Comparison of ENCODE assay signal across 1 cellular context in genomic region chr12:68806488-68807237, GRCh38.
TF ChIP-seq lines count a peak whose summit lies in the region.

No MANE protein-coding gene starts in this region.

TF ChIP-seq in IMR-90, 13 proteins besides CTCF, POLR2A, EP300 and RAD21:
- TF ChIP-seq MAZ (IDR thresholded peaks at IDR 0.05; ENCODE audit: borderline replicate concordance, low read depth, low read length) (no peak), RCOR1 (IDR thresholded peaks at IDR 0.05; ENCODE audit: insufficient replicate concordance, low read length) (no peak), ELK1 (IDR thresholded peaks at IDR 0.05; ENCODE audit: borderline replicate concordance, low read depth, low read length) (no peak), CEBPB (IDR thresholded peaks at IDR 0.05; ENCODE audit: low read depth, low read length) (no peak), USF2 (IDR thresholded peaks at IDR 0.05; ENCODE audit: low read depth, low read length) (no peak), CHD1 (IDR thresholded peaks at IDR 0.05; ENCODE audit: low read depth, low read length) (no peak), NFE2L2 (IDR thresholded peaks at IDR 0.05; ENCODE audit: low read depth, low read length) (no peak), MAFK (IDR thresholded peaks at IDR 0.05; ENCODE audit: low read depth, low read length) (no peak), BHLHE40 (IDR thresholded peaks at IDR 0.05; ENCODE audit: low read depth, low read length) (no peak), MXI1 (IDR thresholded peaks at IDR 0.05; ENCODE audit: borderline replicate concordance, low read depth, low read length) (no peak), RFX5 (IDR thresholded peaks at IDR 0.05; ENCODE audit: low read depth, low read length) (no peak), FOS (IDR thresholded peaks at IDR 0.05; ENCODE audit: low read depth, low read length) (no peak)
